Comparison of ENCODE assay signal across 17 cellular contexts in genomic region chr9:129311638-129312037, GRCh38.
DNase-seq lines count a peak whose midpoint lies in the region; ATAC-seq, FAIRE-seq and TF ChIP-seq lines count a peak whose summit lies in the region.
"Had no signal": no experiment of that assay in that cellular context is flagged by ENCODE, and none has a peak within 500 bp of the region (broad histone marks: within the 10 kb centered on the region; RNA-seq: fewer than 3 reads in every experiment).

No MANE protein-coding gene starts in this region.

- TF ChIP-seq CTCF in right lobe of liver (IDR thresholded peaks at IDR 0.05) (no peak), HepG2 (CRISPR knock-in tag; IDR thresholded peaks at IDR 0.05) (no peak), K562 (IDR thresholded peaks at IDR 0.05 in 2 of 3, conservative IDR thresholded peaks at IDR 0.05 in 1 of 3; ENCODE audit: insufficient read depth in 2 of 3, low read depth in 1 of 3, low read length in 3 of 3) (no peak), upper lobe of right lung (IDR thresholded peaks at IDR 0.05) (no peak)

- no peak overlapping the region for H2BK120ac ChIP-seq in neuronal stem cell (ENCODE audit: low read depth, low read length)

- peak overlapping the region; percentile 60 for H2AK5ac ChIP-seq in neuronal stem cell (ENCODE audit: low read depth, low read length)

- no peak overlapping the region for H3K23ac ChIP-seq in neuronal stem cell (ENCODE audit: low read depth, low read length, poor library complexity)

- intact Hi-C loops in right lobe of liver (cut with DNase I), result no loop called here
- intact Hi-C loops in HepG2 (cut with micrococcal nuclease; ENCODE audit: unreplicated experiment), result no loop called here
- intact Hi-C loops in K562 (cut with micrococcal nuclease), result no loop called here
- intact Hi-C loops in upper lobe of right lung (cut with DNase I), result no loop called here

- H3K79me1 ChIP-seq in neuronal stem cell (ENCODE audit: low read depth, low read length), result no peaks in the 10 kb centered on the region

- H3K14ac ChIP-seq in neuronal stem cell (ENCODE audit: low read length), result no peak overlapping the region

- peaks cover 0 to 20% (median 10%) of the 10 kb centered on the region in 4 donors for H3K4me1 ChIP-seq in right lobe of liver
- peaks cover 47% of the 10 kb centered on the region for H3K4me1 ChIP-seq in HepG2 (ENCODE audit: insufficient read depth, low read length)
- peaks cover 0 to 7% of the 10 kb centered on the region in 2 experiments; a peak in 2 of 5 replicates for H3K4me1 ChIP-seq in K562 (replicated peaks in 1 of 2; ENCODE audit: control insufficient read depth in 2 of 2, insufficient read depth in 2 of 2, low read length in 2 of 2)
- peaks cover 0 to 1% of the 10 kb centered on the region in 2 donors for H3K4me1 ChIP-seq in neuronal stem cell (ENCODE audit: control insufficient read depth in 2 of 2, insufficient read depth in 1 of 2, low read depth in 1 of 2, low read length in 2 of 2)
- peaks cover 18% of the 10 kb centered on the region for H3K4me1 ChIP-seq in upper lobe of right lung
- H3K4me1 ChIP-seq: HAP-1, SJCRH30 had no signal

- H3K27me3 ChIP-seq in right lobe of liver, result no peaks in the 10 kb centered on the region
- H3K27me3 ChIP-seq in HepG2 (ENCODE audit: control insufficient read depth in 1 of 2, insufficient read depth in 2 of 2, low read length in 2 of 2), result peaks cover 0 to 23% of the 10 kb centered on the region in 2 experiments; a peak in 3 of 5 replicates
- H3K27me3 ChIP-seq in K562 (ENCODE audit: control insufficient read depth in 2 of 2, insufficient read depth in 2 of 2, low read length in 2 of 2), result peaks cover 11 to 36% of the 10 kb centered on the region in 2 experiments; a peak in 4 of 5 replicates
- H3K27me3 ChIP-seq in neuronal stem cell (ENCODE audit: control insufficient read depth in 3 of 3, insufficient read depth in 3 of 3, low read depth in 1 of 3, low read length in 3 of 3), result peaks cover 0 to 4% (median 0%) of the 10 kb centered on the region in 3 experiments
- H3K27me3 ChIP-seq in upper lobe of right lung, result no peaks in the 10 kb centered on the region
- H3K27me3 ChIP-seq: BLaER1 treated with 17β-estradiol and CSF1 and Interleukin-3, amounts not matched to agents 10 nM and 100 nM had no signal

- TF ChIP-seq EP300 in HepG2 (IDR thresholded peaks at IDR 0.05; ENCODE audit: low read depth in 2 of 2, low read length in 2 of 2) (no peak), HepG2 (CRISPR knock-in tag; IDR thresholded peaks at IDR 0.05; ENCODE audit: borderline replicate concordance) (no peak), K562 (IDR thresholded peaks at IDR 0.05; ENCODE audit: low read length) (no peak)

- no peak overlapping the region for H3K4me2 ChIP-seq in HepG2 (ENCODE audit: low read depth, low read length)
- H3K4me2 ChIP-seq in K562 (ENCODE audit: insufficient read depth, low read length), result no peak overlapping the region
- H3K4me2 ChIP-seq in neuronal stem cell (ENCODE audit: insufficient read depth, low read length, poor library complexity, severe bottlenecking), result no peak overlapping the region
- H3K4me2 ChIP-seq: BLaER1 treated with 17β-estradiol and CSF1 and Interleukin-3, amounts not matched to agents 10 nM and 100 nM had no signal

- no peak overlapping the region for H3K18ac ChIP-seq in neuronal stem cell (ENCODE audit: low read length)

- H3K9me3 ChIP-seq in right lobe of liver (no peaks in the 10 kb centered on the region), HepG2 (ENCODE audit: low read length) (no peaks in the 10 kb centered on the region), K562 (replicated peaks; ENCODE audit: control insufficient read depth, insufficient read depth, low read depth, low read length) (no peaks in the 10 kb centered on the region), neuronal stem cell (replicated peaks in 1 of 2; ENCODE audit: control insufficient read depth in 2 of 2, insufficient read depth in 1 of 2, low read depth in 1 of 2, low read length in 2 of 2) (peaks cover 4% of the 10 kb centered on the region in 2 donors), upper lobe of right lung (no peaks in the 10 kb centered on the region)
- H3K9me3 ChIP-seq: SJCRH30 had no signal

- TF ChIP-seq POLR2A in right lobe of liver (IDR thresholded peaks at IDR 0.05), result no peak
- no peak for TF ChIP-seq POLR2A in HepG2 (IDR thresholded peaks at IDR 0.05; ENCODE audit: insufficient read depth in 1 of 2, low read depth in 2 of 2, low read length in 2 of 2)
- no peak for TF ChIP-seq POLR2A in K562 (conservative IDR thresholded peaks at IDR 0.05)

- CTCF ChIA-PET in HepG2 (lab: Yijun Ruan, JAX; ENCODE audit: low intra/inter-chr PET ratio, low total read pairs) (no interaction called here), K562 (lab: Yijun Ruan, JAX; ENCODE audit: low intra/inter-chr PET ratio) (no interaction called here)

- no peak for ATAC-seq in right lobe of liver
- no peak for ATAC-seq in HepG2
- no peak for ATAC-seq in K562
- no peak for ATAC-seq in upper lobe of right lung
- no peak for ATAC-seq in HG03139 (IDR thresholded peaks at IDR 0.05; ENCODE audit: unreplicated experiment)

- H4K20me1 ChIP-seq in HepG2 (ENCODE audit: insufficient read depth, low read length) (no peaks in the 10 kb centered on the region), K562 (replicated peaks; ENCODE audit: control insufficient read depth, insufficient read depth, low read length) (no peaks in the 10 kb centered on the region)
- H4K20me1 ChIP-seq: BLaER1 treated with 17β-estradiol and CSF1 and Interleukin-3, amounts not matched to agents 10 nM and 100 nM had no signal

- TF ChIP-seq RAD21 in HepG2 (CRISPR knock-in tag; IDR thresholded peaks at IDR 0.05) (no peak), K562 (CRISPR knock-in tag; conservative IDR thresholded peaks at IDR 0.05 in 1 of 2, IDR thresholded peaks at IDR 0.05 in 1 of 2) (no peak)

- H3K36me3 ChIP-seq in right lobe of liver (no peaks in the 10 kb centered on the region), HepG2 (replicated peaks in 1 of 2; ENCODE audit: control insufficient read depth in 1 of 2, insufficient read depth in 2 of 2, low read length in 2 of 2) (no peaks in the 10 kb centered on the region), K562 (ENCODE audit: control insufficient read depth, insufficient read depth, low read length) (no peaks in the 10 kb centered on the region), neuronal stem cell (replicated peaks in 1 of 2; ENCODE audit: control insufficient read depth in 2 of 2, insufficient read depth in 2 of 2, low read length in 2 of 2) (no peaks in the 10 kb centered on the region), upper lobe of right lung (no peaks in the 10 kb centered on the region)
- H3K36me3 ChIP-seq: BLaER1 treated with 17β-estradiol and CSF1 and Interleukin-3, amounts not matched to agents 10 nM and 100 nM; HAP-1; SJCRH30 had no signal

- no peak overlapping the region for H2BK5ac ChIP-seq in neuronal stem cell (ENCODE audit: low read length)

- no peak for FAIRE-seq in HepG2 (lab: Jason Lieb, UNC)
- FAIRE-seq in K562 (lab: Jason Lieb, UNC), result no peak
- FAIRE-seq: GM18507, HTR-8/SVneo had no signal

- H2AFZ ChIP-seq in HepG2 (ENCODE audit: low read length) (no peak overlapping the region), K562 (ENCODE audit: low read depth, low read length) (no peak overlapping the region), neuronal stem cell (ENCODE audit: low read length) (no peak overlapping the region)

- H4K8ac ChIP-seq in neuronal stem cell (ENCODE audit: low read depth, low read length), result no peak overlapping the region

- H3K79me2 ChIP-seq in HepG2 (ENCODE audit: insufficient read depth, low read length) (no peaks in the 10 kb centered on the region), K562 (ENCODE audit: control insufficient read depth, insufficient read depth, low read length) (no peaks in the 10 kb centered on the region)

- peak in 2 of 3 donors; percentile 24 to 36 for DNase-seq in right lobe of liver
- DNase-seq in HepG2 (ENCODE audit: low spot score), result no peak
- no peak for DNase-seq in K562 (ENCODE audit: extremely low read depth in 1 of 4, low spot score in 3 of 4)
- DNase-seq in neuronal stem cell (ENCODE audit: low spot score), result no peak
- peak; percentile 22 for DNase-seq in upper lobe of right lung
- DNase-seq in H4 (ENCODE audit: low spot score), result no peak
- DNase-seq in NCI-H82 treated with DMSO at 0.1 percent for 48 hours (lab: John Stamatoyannopoulos, UW; ENCODE audit: unreplicated experiment), result no peak
- DNase-seq: NCI-H1436, NCI-H2029 treated with DMSO at 0.1 percent for 48 hours, NCI-H524, SJCRH30 had no signal

- H3K9ac ChIP-seq in HepG2 (ENCODE audit: insufficient read depth, low read depth, low read length) (no peak overlapping the region), K562 (ENCODE audit: insufficient read depth in 1 of 2, low read depth in 2 of 2, low read length in 2 of 2) (no peak overlapping the region), neuronal stem cell (ENCODE audit: low read depth, low read length, poor library complexity) (no peak overlapping the region)
- H3K9ac ChIP-seq: BLaER1 treated with 17β-estradiol and CSF1 and Interleukin-3, amounts not matched to agents 10 nM and 100 nM had no signal

- no CpG with 5 or more reads among the region's 4 CpGs for WGBS in right lobe of liver (ENCODE audit: insufficient coverage, low coverage, low lambda C conversion rate, missing lambda C conversion rate)
- WGBS in HepG2 (ENCODE audit: low lambda C conversion rate), result 25% methylated on average over 2 of the region's 4 CpGs
- WGBS in K562 (ENCODE audit: insufficient coverage, low coverage, missing lambda C conversion rate), result 0% methylated on average over 4 of the region's 4 CpGs
- no CpG with 5 or more reads among the region's 4 CpGs for WGBS in neuronal stem cell (ENCODE audit: extremely low coverage in 2 of 2, insufficient read length in 2 of 2, insufficient replicate concordance in 1 of 2), 2 donors

- in situ Hi-C loops in HepG2 (cut with HindIII; ENCODE audit: extremely low pct_ligation_motif_present, low pct_unique_long_range_greater_than_20kb) (no loop called here), K562 (cut with MboI) (no loop called here)

- no peak overlapping the region for H2BK15ac ChIP-seq in neuronal stem cell (ENCODE audit: low read length)

- H3K4me3 ChIP-seq in right lobe of liver, result no peak overlapping the region
- H3K4me3 ChIP-seq in HepG2 (replicated peaks in 1 of 3; ENCODE audit: insufficient read depth in 1 of 3, low read depth in 2 of 3, low read length in 3 of 3), result no peak overlapping the region
- H3K4me3 ChIP-seq in K562, result no peak overlapping the region
- no peak overlapping the region for H3K4me3 ChIP-seq in neuronal stem cell (ENCODE audit: low read length in 2 of 2)
- no peak overlapping the region for H3K4me3 ChIP-seq in upper lobe of right lung
- H3K4me3 ChIP-seq: BLaER1 treated with 17β-estradiol and CSF1 and Interleukin-3, amounts not matched to agents 10 nM and 100 nM; HAP-1; SJCRH30 had no signal

- no peak overlapping the region for H2BK12ac ChIP-seq in neuronal stem cell (ENCODE audit: low read length)

- H3K9me1 ChIP-seq in K562 (ENCODE audit: control insufficient read depth, insufficient read depth, low read length), result no peaks in the 10 kb centered on the region

- no peak overlapping the region for H4K91ac ChIP-seq in neuronal stem cell (ENCODE audit: low read depth, low read length, poor library complexity)

- BruUV-seq in HepG2 (replicated peaks; lab: Mats Ljungman, UMichigan), result no TSS peak
- no TSS peak for BruUV-seq in K562 (replicated peaks; lab: Mats Ljungman, UMichigan)

- no peak overlapping the region for H3K27ac ChIP-seq in right lobe of liver
- H3K27ac ChIP-seq in HepG2 (ENCODE audit: extremely low read length, insufficient read depth, low read length), result no peak overlapping the region
- no peak overlapping the region for H3K27ac ChIP-seq in K562 (ENCODE audit: extremely low read depth, low read depth, low read length)
- no peak overlapping the region for H3K27ac ChIP-seq in neuronal stem cell (replicated peaks; ENCODE audit: low read length)
- H3K27ac ChIP-seq in upper lobe of right lung, result no peak overlapping the region
- H3K27ac ChIP-seq: BLaER1 treated with 17β-estradiol and CSF1 and Interleukin-3, amounts not matched to agents 10 nM and 100 nM; RWPE1; SJCRH30 had no signal

- H3K4ac ChIP-seq in neuronal stem cell (ENCODE audit: low read length), result no peak overlapping the region

- POLR2A ChIA-PET in HepG2 (lab: Yijun Ruan, JAX), result no interaction called here
- POLR2A ChIA-PET in K562 (lab: Yijun Ruan, JAX), result no interaction called here

Comparison
In these comparisons a context has a peak if more than half of its experiments do, and no peak if none do; other contexts are left out.
1. DNase-seq: peak in right lobe of liver (2 of 3) and upper lobe of right lung (single experiment); none in HepG2 (single experiment), K562 (0 of 4), neuronal stem cell (single experiment), H4 (single experiment) and NCI-H82 treated with DMSO at 0.1 percent for 48 hours (single experiment).